ENCODE assay signal across 8 cellular contexts in genomic region chr15:63048115-63048985, GRCh38. TPM values are rescaled to one million over a fixed set of nuclear protein-coding genes. Genes with fewer than 3 reads are reported as not detected.
DNase-seq lines count a peak whose midpoint lies in the region; ATAC-seq and TF ChIP-seq lines count a peak whose summit lies in the region.

No MANE protein-coding gene starts in this region.

- H3K9me3 Mint-ChIP-seq in WTC11: no peaks in the 10 kb centered on the region

- H3K27ac Mint-ChIP-seq in WTC11: peak overlapping the region; percentile 95

- H3K27me3 Mint-ChIP-seq in WTC11 (ENCODE audit: low read depth): no peaks in the 10 kb centered on the region

- H3K4me3 ChIP-seq in AG04449 (ENCODE audit: low read depth, low read length) (peak overlapping the region; percentile 91), cardiac fibroblast (replicated peaks in 1 of 2; ENCODE audit: low read depth in 2 of 2, low read length in 2 of 2) (peak overlapping the region; percentile 65 to 70)

- TF ChIP-seq CTCF in AG04449 (IDR thresholded peaks at IDR 0.05; ENCODE audit: insufficient read depth, low read length, missing control alignments): peak; percentile 93
- TF ChIP-seq CTCF in WTC11 (IDR thresholded peaks at IDR 0.05): peak; percentile 94
- peak; percentile 97 for TF ChIP-seq CTCF in cardiac fibroblast (IDR thresholded peaks at IDR 0.05; ENCODE audit: low read depth, low read length)

- peak overlapping the region; percentile 90 for H3K4me3 Mint-ChIP-seq in WTC11

- CTCF ChIA-PET in AG04449 (lab: Yijun Ruan, JAX): interaction anchor here (0.5 to 4.6 kb wide), 48 partner anchors 9 to 367 kb away, joined by 3 to 57 read pairs (median 4); no protein-coding TSS in a partner anchor
- CTCF ChIA-PET in WTC11 (lab: Charles Lee): interaction anchor here (0.6 to 7.7 kb wide), 56 partner anchors 8 to 591 kb away, joined by 3 to 131 read pairs (median 4); partner anchors contain the start of genes APH1B and RPS27L

- peaks cover 68% of the 10 kb centered on the region for H3K36me3 Mint-ChIP-seq in WTC11

- POLR2A ChIA-PET in AG04449 (lab: Yijun Ruan, JAX) (interaction anchor here (0.6 to 8.1 kb wide), 30 partner anchors 9 to 290 kb away, joined by 3 to 99 read pairs (median 4); no protein-coding TSS in a partner anchor), WTC11 (lab: Charles Lee) (interaction anchor here (0.6 to 2.4 kb wide), 26 partner anchors 9 to 266 kb away, joined by 3 to 21 read pairs (median 4); no protein-coding TSS in a partner anchor)

- H3K4me1 Mint-ChIP-seq in WTC11: peaks cover 81% of the 10 kb centered on the region

- ATAC-seq in GM18868 (IDR thresholded peaks at IDR 0.05; ENCODE audit: unreplicated experiment): peak; percentile 89
- ATAC-seq in HG03108 (IDR thresholded peaks at IDR 0.05; ENCODE audit: unreplicated experiment): peak; percentile 81
- ATAC-seq in WTC11: peak; percentile 70

- DNase-seq in AG04449 (ENCODE audit: low read depth, low spot score): no peak
- peak; percentile 95 for DNase-seq in NCI-H2196 (lab: John Stamatoyannopoulos, UW; ENCODE audit: unreplicated experiment)
- DNase-seq in WTC11 (ENCODE audit: low spot score): peak; percentile 95
- DNase-seq in cardiac fibroblast (ENCODE audit: low read depth in 2 of 2): peak; percentile 93 to 97
- DNase-seq in islet precursor cell: peak; percentile 98
- peak; percentile 83 for DNase-seq in stimulated activated CD4-positive, alpha-beta T cell treated with anti-CD3 and anti-CD28 coated beads, Interleukin-12 subunit alpha, Interleukin-12 subunit beta, amount 100 ng/mL, for 4 hours

TF ChIP-seq in WTC11, 78 proteins besides CTCF, POLR2A, EP300 and RAD21 (continues in another document):
- TF ChIP-seq ZNF671 (CRISPR knock-in tag; IDR thresholded peaks at IDR 0.05) (peak; percentile 91; the same call in 1 of the 2 replicates), FOXK1 (CRISPR knock-in tag; IDR thresholded peaks at IDR 0.05) (peak; percentile 57; the same call in 1 of the 2 replicates), CREM (CRISPR knock-in tag; IDR thresholded peaks at IDR 0.05) (peak; percentile 76; the same call in 1 of the 2 replicates), RORB (CRISPR knock-in tag; IDR thresholded peaks at IDR 0.05) (no peak), MXD4 (CRISPR knock-in tag; IDR thresholded peaks at IDR 0.05; ENCODE audit: borderline replicate concordance) (no peak), FOXP1 (CRISPR knock-in tag; IDR thresholded peaks at IDR 0.05; ENCODE audit: borderline replicate concordance) (peak; percentile 86; the same call in 1 of the 2 replicates), CBFB (CRISPR knock-in tag; IDR thresholded peaks at IDR 0.05; ENCODE audit: low read depth) (peak; percentile 96), ZNF396 (CRISPR knock-in tag; IDR thresholded peaks at IDR 0.05; ENCODE audit: borderline replicate concordance) (no peak), ETV6 (CRISPR knock-in tag; IDR thresholded peaks at IDR 0.05) (peak; percentile 98), TCF7 (CRISPR knock-in tag; IDR thresholded peaks at IDR 0.05; ENCODE audit: low read depth) (no peak; the same call in 1 of the 2 replicates), MLX (CRISPR knock-in tag; IDR thresholded peaks at IDR 0.05) (no peak), NR1H2 (CRISPR knock-in tag; IDR thresholded peaks at IDR 0.05) (no peak), ZNF425 (CRISPR knock-in tag; conservative IDR thresholded peaks at IDR 0.05) (peak; percentile 71), KAT7 (CRISPR knock-in tag; IDR thresholded peaks at IDR 0.05; ENCODE audit: borderline replicate concordance) (peak; percentile 61; the same call in 1 of the 2 replicates), ZNF423 (CRISPR knock-in tag; IDR thresholded peaks at IDR 0.05) (peak; percentile 100), NR3C1 (CRISPR knock-in tag; conservative IDR thresholded peaks at IDR 0.05; ENCODE audit: low read depth) (no peak; the same call in 1 of the 2 replicates), CREB1 (CRISPR knock-in tag; IDR thresholded peaks at IDR 0.05) (peak; percentile 65), ATF6 (CRISPR knock-in tag; IDR thresholded peaks at IDR 0.05) (no peak), ZNF219 (CRISPR knock-in tag; IDR thresholded peaks at IDR 0.05; ENCODE audit: borderline replicate concordance) (no peak), MAX (CRISPR knock-in tag; IDR thresholded peaks at IDR 0.05) (peak; percentile 58), SMAD3 (CRISPR knock-in tag; IDR thresholded peaks at IDR 0.05; ENCODE audit: borderline replicate concordance) (no peak), ZNF263 (CRISPR knock-in tag; IDR thresholded peaks at IDR 0.05; ENCODE audit: low read depth) (peak; percentile 38; the same call in 1 of the 2 replicates), ZNF317 (CRISPR knock-in tag; IDR thresholded peaks at IDR 0.05; ENCODE audit: borderline replicate concordance, low read depth) (no peak; the same call in 1 of the 2 replicates), JAZF1 (CRISPR knock-in tag; IDR thresholded peaks at IDR 0.05) (peak; percentile 48; the same call in 1 of the 2 replicates)
- TF ChIP-seq, protein P1, sequence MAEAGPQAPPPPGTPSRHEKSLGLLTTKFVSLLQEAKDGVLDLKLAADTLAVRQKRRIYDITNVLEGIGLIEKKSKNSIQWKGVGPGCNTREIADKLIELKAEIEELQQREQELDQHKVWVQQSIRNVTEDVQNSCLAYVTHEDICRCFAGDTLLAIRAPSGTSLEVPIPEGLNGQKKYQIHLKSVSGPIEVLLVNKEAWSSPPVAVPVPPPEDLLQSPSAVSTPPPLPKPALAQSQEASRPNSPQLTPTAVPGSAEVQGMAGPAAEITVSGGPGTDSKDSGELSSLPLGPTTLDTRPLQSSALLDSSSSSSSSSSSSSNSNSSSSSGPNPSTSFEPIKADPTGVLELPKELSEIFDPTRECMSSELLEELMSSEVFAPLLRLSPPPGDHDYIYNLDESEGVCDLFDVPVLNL (CRISPR knock-in tag; IDR thresholded peaks at IDR 0.05; ENCODE audit: borderline replicate concordance, low read depth): no peak
- TF ChIP-seq, protein P2, sequence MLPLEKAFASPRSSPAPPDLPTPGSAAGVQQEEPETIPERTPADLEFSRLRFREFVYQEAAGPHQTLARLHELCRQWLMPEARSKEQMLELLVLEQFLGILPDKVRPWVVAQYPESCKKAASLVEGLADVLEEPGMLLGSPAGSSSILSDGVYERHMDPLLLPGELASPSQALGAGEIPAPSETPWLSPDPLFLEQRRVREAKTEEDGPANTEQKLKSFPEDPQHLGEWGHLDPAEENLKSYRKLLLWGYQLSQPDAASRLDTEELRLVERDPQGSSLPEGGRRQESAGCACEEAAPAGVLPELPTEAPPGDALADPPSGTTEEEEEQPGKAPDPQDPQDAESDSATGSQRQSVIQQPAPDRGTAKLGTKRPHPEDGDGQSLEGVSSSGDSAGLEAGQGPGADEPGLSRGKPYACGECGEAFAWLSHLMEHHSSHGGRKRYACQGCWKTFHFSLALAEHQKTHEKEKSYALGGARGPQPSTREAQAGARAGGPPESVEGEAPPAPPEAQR (CRISPR knock-in tag; IDR thresholded peaks at IDR 0.05): 0 out of 2 replicates have a peak, but pooled peaks have one; percentile 17

RNA-seq across cellular contexts. Expression of gene TPM1, which starts 5.8 kb away (rescaled TPM):
- 370 to 421 TPM (median 382 TPM) in 3 replicates for total RNA-seq in WTC11 (2021)
